ENCODE assay signal across 33 cellular contexts in the genomic region with DNA sequence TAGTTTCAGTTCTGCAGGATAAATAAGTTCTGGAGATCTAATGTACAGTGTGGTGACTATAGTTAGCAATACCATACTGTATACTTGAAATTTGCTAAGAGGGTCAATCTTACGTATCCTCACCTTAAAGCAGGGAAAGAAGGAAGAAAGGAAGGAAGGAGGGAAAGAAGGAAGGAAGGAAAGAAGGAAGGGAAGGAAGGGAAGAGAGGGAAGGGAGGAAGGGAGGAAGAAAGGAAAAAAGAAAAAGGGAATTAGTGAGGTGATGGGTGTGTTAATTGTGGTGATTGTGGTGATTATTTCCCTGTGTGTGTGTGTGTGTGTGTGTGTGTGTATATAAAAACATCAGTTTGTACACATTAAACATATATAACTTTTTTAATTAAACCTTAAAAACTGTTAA.
"Had no signal": no experiment of that assay in that cellular context is flagged by ENCODE, and none has a peak within 500 bp of the region (broad histone marks: within the 10 kb centered on the region; RNA-seq: fewer than 3 reads in every experiment).

No MANE protein-coding gene starts in this region.

- H3K4me3 ChIP-seq: adrenal gland, ascending aorta, body of pancreas, breast epithelium, cardiac muscle cell had no signal

- H3K9me3 ChIP-seq: body of pancreas had no signal

- H3K36me3 ChIP-seq: adrenal gland, ascending aorta, brain microvascular endothelial cell, breast epithelium, cardiac muscle cell had no signal

- H3K4me1 ChIP-seq: adrenal gland, ascending aorta, body of pancreas, breast epithelium had no signal

- ATAC-seq: activated naive CD4-positive, alpha-beta T cell treated with anti-CD3 and anti-CD28 coated beads, Interleukin-2, amount 50 U/mL, for 72 hours; activated naive CD8-positive, alpha-beta T cell treated with anti-CD3 and anti-CD28 coated beads, Interleukin-2, amount 50 U/mL, for 24 hours; activated T-cell treated with anti-CD3 and anti-CD28 coated beads, Interleukin-2, amount 50 U/mL, for 4 hours; activated T-cell treated with anti-CD3 and anti-CD28 coated beads, Interleukin-2, amount 50 U/mL, for 72 hours; activated T-helper 17 cell treated with anti-CD3 and anti-CD28 coated beads, Interleukin-2, amount 50 U/mL, for 72 hours; body of pancreas had no signal

- H3K27ac ChIP-seq: adrenal gland, ascending aorta, body of pancreas, brain microvascular endothelial cell, breast epithelium, cardiac muscle cell had no signal

- H3K27me3 ChIP-seq: adrenal gland, ascending aorta, body of pancreas, brain microvascular endothelial cell, breast epithelium, cardiac muscle cell had no signal

- FAIRE-seq: astrocyte, bronchial epithelial cell had no signal

- DNase-seq: activated effector memory CD4-positive, alpha-beta T cell treated with anti-CD3 and anti-CD28 coated beads, Interleukin-2, amount 50 U/mL, for 16 hours; activated effector memory CD4-positive, alpha-beta T cell treated with Interleukin-2 at 50 U/mL for 16 hours; activated gamma-delta T cell; activated gamma-delta T cell treated with Interleukin-2 at 50 U/mL for 16 hours; activated naive CD4-positive, alpha-beta T cell; activated naive CD4-positive, alpha-beta T cell treated with anti-CD3 and anti-CD28 coated beads for 36 hours; activated naive CD4-positive, alpha-beta T cell treated with anti-CD3 and anti-CD28 coated beads, Interleukin-2, amount 10 ng/mL, durations not matched to agents 7 days and 5 days; activated naive CD4-positive, alpha-beta T cell treated with anti-CD3 and anti-CD28 coated beads, Interleukin-2, amount 50 U/mL, for 16 hours; activated naive CD4-positive, alpha-beta T cell treated with Interleukin-2 at 50 U/mL for 16 hours; activated naive CD8-positive, alpha-beta T cell treated with anti-CD3 and anti-CD28 coated beads for 36 hours; activated naive CD8-positive, alpha-beta T cell treated with anti-CD3 and anti-CD28 coated beads, Interleukin-2, amount 10 ng/mL, durations not matched to agents 7 days and 5 days; activated naive CD8-positive, alpha-beta T cell treated with anti-CD3 and anti-CD28 coated beads, Interleukin-2, amount 50 U/mL, for 24 hours; activated T-cell treated with anti-CD3 and anti-CD28 coated beads, Interleukin-2, amount 50 U/mL, for 24 hours; activated T-cell treated with anti-CD3 and anti-CD28 coated beads, Interleukin-2, amount 50 U/mL, for 4 hours; activated T-cell treated with anti-CD3 and anti-CD28 coated beads, Interleukin-2, amount 50 U/mL, for 48 hours; activated T-cell treated with anti-CD3 and anti-CD28 coated beads, Interleukin-2, amount 50 U/mL, for 72 hours; adrenal gland; amniotic stem cell; amygdala; anterior cingulate cortex; aorta; body of pancreas; brain microvascular endothelial cell; caudate nucleus; central memory CD4-positive, alpha-beta T cell; cerebellar nuclear complex had no signal
